In the genomic region with DNA sequence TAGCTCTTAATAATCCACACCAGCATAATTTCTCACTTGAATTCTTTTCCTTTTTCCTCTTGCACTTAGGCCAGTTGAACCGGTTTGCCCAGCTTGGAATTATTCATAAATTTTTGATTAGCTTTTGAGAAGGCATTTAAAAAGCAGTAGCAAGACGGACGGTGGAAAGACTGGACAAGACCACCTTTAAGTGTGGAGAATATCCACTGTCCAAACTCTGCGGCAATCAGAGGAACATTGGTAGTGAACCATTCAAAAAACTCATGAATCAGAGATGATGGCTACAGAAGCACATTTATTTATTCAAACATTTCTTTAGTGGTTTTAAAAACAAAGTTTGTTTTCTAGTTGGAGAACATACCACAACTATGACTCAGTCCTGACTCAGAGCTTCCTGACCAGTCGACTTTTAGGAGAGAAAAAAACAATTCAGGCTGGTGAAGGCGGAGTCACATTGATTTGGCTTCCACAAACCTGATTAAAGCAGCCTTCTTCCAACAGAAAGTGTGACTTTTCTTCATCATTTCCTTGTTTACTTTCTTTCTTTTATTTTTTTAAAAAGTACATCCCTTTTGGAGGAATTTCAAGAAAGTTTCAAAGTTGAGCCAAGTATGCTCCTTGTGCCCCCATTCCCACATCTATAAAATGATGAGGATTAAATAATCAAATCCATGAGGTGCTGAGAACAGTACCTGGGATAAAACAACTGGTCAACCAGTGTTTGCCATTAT, we compare ENCODE assay signal across 8 cellular contexts.
DNase-seq lines count a peak whose midpoint lies in the region; ATAC-seq, FAIRE-seq and TF ChIP-seq lines count a peak whose summit lies in the region.

No MANE protein-coding gene starts in this region.

- DNase-seq in GM23338 (ENCODE audit: low spot score) (peak; percentile 49), mucosa of gallbladder (ENCODE audit: low spot score) (peak; percentile 83), progenitor cell of endocrine pancreas (ENCODE audit: low spot score, unreplicated experiment) (no peak), NCI-H345 treated with DMSO at 0.1 percent for 48 hours (lab: John Stamatoyannopoulos, UW; ENCODE audit: unreplicated experiment) (no peak), GM19239 (ENCODE audit: insufficient read length, low spot score) (no peak)
- peak; percentile 69 for DNase-seq in T-helper 2 cell treated with Interferon-gamma antibody and Interleukin-4, amounts not matched to agents 5 μg/mL and 100 μg/mL, for 36 hours (ENCODE audit: low spot score)

- FAIRE-seq in endometrium (lab: Jason Lieb, UNC) (peak; percentile 97), GM19239 (lab: Jason Lieb, UNC) (no peak)

- no peaks in the 10 kb centered on the region for H3K27me3 ChIP-seq in GM23338 (ENCODE audit: insufficient read depth)

- H3K9me3 Mint-ChIP-seq in GM23338, result 0 out of 3 replicates have a peak, but pooled peaks cover 7% of the 10 kb centered on the region
- H3K9me3 Mint-ChIP-seq in T-helper 2 cell treated with Interferon-gamma antibody and Interleukin-4, amounts not matched to agents 5 μg/mL and 100 μg/mL, for 36 hours, result peaks cover 13% of the 10 kb centered on the region
- H3K9me3 Mint-ChIP-seq in progenitor cell of endocrine pancreas (ENCODE audit: low read depth), result no peaks in the 10 kb centered on the region

- H3K27ac ChIP-seq in 22Rv1 (peak overlapping the region; percentile 25; the same call in 1 of the 2 replicates), GM23338 (ENCODE audit: low read depth) (peak overlapping the region; percentile 18; the same call in 1 of the 2 replicates)

- H3K27ac Mint-ChIP-seq in GM23338 (peak overlapping the region; percentile 28; the same call in 1 of the 2 replicates), progenitor cell of endocrine pancreas (no peak overlapping the region)
- peak overlapping the region; percentile 80 for H3K27ac Mint-ChIP-seq in T-helper 2 cell treated with Interferon-gamma antibody and Interleukin-4, amounts not matched to agents 5 μg/mL and 100 μg/mL, for 36 hours

- no peaks in the 10 kb centered on the region for H4K20me1 ChIP-seq in GM23338 (replicated peaks; ENCODE audit: insufficient read depth)

- H3K27me3 Mint-ChIP-seq in GM23338 (ENCODE audit: insufficient read depth, low read depth, poor library complexity), result peaks cover 4% of the 10 kb centered on the region
- no peaks in the 10 kb centered on the region for H3K27me3 Mint-ChIP-seq in T-helper 2 cell treated with Interferon-gamma antibody and Interleukin-4, amounts not matched to agents 5 μg/mL and 100 μg/mL, for 36 hours (ENCODE audit: low read depth)
- H3K27me3 Mint-ChIP-seq in progenitor cell of endocrine pancreas, result no peaks in the 10 kb centered on the region

- no peak overlapping the region for H3K4me3 ChIP-seq in GM23338

- no peaks in the 10 kb centered on the region for H3K36me3 ChIP-seq in GM23338 (ENCODE audit: insufficient read depth)

- H3K4me1 ChIP-seq in GM23338 (ENCODE audit: insufficient read depth), result no peaks in the 10 kb centered on the region

- no peak overlapping the region for H3K4me3 Mint-ChIP-seq in GM23338
- H3K4me3 Mint-ChIP-seq in T-helper 2 cell treated with Interferon-gamma antibody and Interleukin-4, amounts not matched to agents 5 μg/mL and 100 μg/mL, for 36 hours, result peak overlapping the region; percentile 70
- no peak overlapping the region for H3K4me3 Mint-ChIP-seq in progenitor cell of endocrine pancreas (ENCODE audit: low read depth)

- H3K9me2 ChIP-seq in GM23338 (ENCODE audit: insufficient read depth), result peaks cover 3% of the 10 kb centered on the region; the same call in 1 of the 2 replicates

- H3K36me3 Mint-ChIP-seq in GM23338 (ENCODE audit: low read depth) (peaks cover 7% of the 10 kb centered on the region; the same call in 2 of the 3 replicates), progenitor cell of endocrine pancreas (ENCODE audit: insufficient read depth) (no peaks in the 10 kb centered on the region)
- peaks cover 19% of the 10 kb centered on the region for H3K36me3 Mint-ChIP-seq in T-helper 2 cell treated with Interferon-gamma antibody and Interleukin-4, amounts not matched to agents 5 μg/mL and 100 μg/mL, for 36 hours (ENCODE audit: low read depth)

- no peak overlapping the region for H2AFZ ChIP-seq in GM23338

- H3K4me1 Mint-ChIP-seq in GM23338 (peaks cover 13% of the 10 kb centered on the region), progenitor cell of endocrine pancreas (ENCODE audit: low read depth) (peaks cover 9% of the 10 kb centered on the region)
- H3K4me1 Mint-ChIP-seq in T-helper 2 cell treated with Interferon-gamma antibody and Interleukin-4, amounts not matched to agents 5 μg/mL and 100 μg/mL, for 36 hours (ENCODE audit: low read depth), result peaks cover 63% of the 10 kb centered on the region

- no peak for TF ChIP-seq CTCF in 22Rv1 (IDR thresholded peaks at IDR 0.05)
- TF ChIP-seq CTCF in GM23338 (conservative IDR thresholded peaks at IDR 0.05; ENCODE audit: low read depth in 2 of 2), result no peak
- no peak for TF ChIP-seq CTCF in progenitor cell of endocrine pancreas (IDR thresholded peaks at IDR 0.05; ENCODE audit: unreplicated experiment)

- no peaks in the 10 kb centered on the region for H3K79me2 ChIP-seq in GM23338 (replicated peaks; ENCODE audit: insufficient read depth)

- no peaks in the 10 kb centered on the region for H3F3A ChIP-seq in GM23338 (replicated peaks; ENCODE audit: low read depth)

- no peak overlapping the region for H3K4me2 ChIP-seq in GM23338

- no peak; the same call in 2 of the 3 replicates for ATAC-seq in GM23338

TF ChIP-seq in GM23338, 12 proteins besides CTCF, POLR2A, EP300 and RAD21:
- TF ChIP-seq NANOG (IDR thresholded peaks at IDR 0.05; ENCODE audit: borderline replicate concordance), result no peak
- TF ChIP-seq CREB1 (CRISPR knock-in tag; IDR thresholded peaks at IDR 0.05; ENCODE audit: low read depth), result no peak
- TF ChIP-seq STAT1 (IDR thresholded peaks at IDR 0.05; ENCODE audit: unreplicated experiment), result no peak
- TF ChIP-seq REST (IDR thresholded peaks at IDR 0.05; ENCODE audit: unreplicated experiment), result no peak
- TF ChIP-seq, protein P1, sequence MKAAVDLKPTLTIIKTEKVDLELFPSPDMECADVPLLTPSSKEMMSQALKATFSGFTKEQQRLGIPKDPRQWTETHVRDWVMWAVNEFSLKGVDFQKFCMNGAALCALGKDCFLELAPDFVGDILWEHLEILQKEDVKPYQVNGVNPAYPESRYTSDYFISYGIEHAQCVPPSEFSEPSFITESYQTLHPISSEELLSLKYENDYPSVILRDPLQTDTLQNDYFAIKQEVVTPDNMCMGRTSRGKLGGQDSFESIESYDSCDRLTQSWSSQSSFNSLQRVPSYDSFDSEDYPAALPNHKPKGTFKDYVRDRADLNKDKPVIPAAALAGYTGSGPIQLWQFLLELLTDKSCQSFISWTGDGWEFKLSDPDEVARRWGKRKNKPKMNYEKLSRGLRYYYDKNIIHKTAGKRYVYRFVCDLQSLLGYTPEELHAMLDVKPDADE (IDR thresholded peaks at IDR 0.05), result no peak
- no peak for TF ChIP-seq EZH2 (IDR thresholded peaks at IDR 0.05; ENCODE audit: low read depth, unreplicated experiment)

Comparison
In these comparisons a context has a peak if more than half of its experiments do, and no peak if none do; other contexts are left out.
1. DNase-seq: peak in GM23338 (single experiment), T-helper 2 cell treated with Interferon-gamma antibody and Interleukin-4, amounts not matched to agents 5 μg/mL and 100 μg/mL, for 36 hours (single experiment) and mucosa of gallbladder (single experiment); none in progenitor cell of endocrine pancreas (single experiment), NCI-H345 treated with DMSO at 0.1 percent for 48 hours (single experiment) and GM19239 (single experiment).